In genomic region chr1:207755846-207756692, GRCh38 we compare ENCODE assay signal across 12 cellular contexts. TPM values are rescaled to one million over a fixed set of nuclear protein-coding genes. Genes with fewer than 3 reads are reported as not detected.
A peak's percentile ranks its signal among the peaks of the same experiment; 100 is the strongest.
DNase-seq lines count a peak whose midpoint lies in the region; ATAC-seq, FAIRE-seq and TF ChIP-seq lines count a peak whose summit lies in the region.
"Had no signal": no experiment of that assay in that cellular context is flagged by ENCODE, and none has a peak within 500 bp of the region (broad histone marks: within the 10 kb centered on the region; RNA-seq: fewer than 3 reads in every experiment).

No MANE protein-coding gene starts in this region.

- H3K27ac ChIP-seq in breast epithelium = peak overlapping the region in 1 of 2 donors; percentile 2
- peak overlapping the region in 1 of 2 donors; percentile 69 for H3K27ac ChIP-seq in kidney (ENCODE audit: low read depth in 2 of 2, low read length in 2 of 2)

- H3K27me3 ChIP-seq in breast epithelium = no peaks in the 10 kb centered on the region

- no peak overlapping the region for H3K9ac ChIP-seq in kidney (ENCODE audit: low read length in 2 of 2)

- H3K36me3 ChIP-seq in breast epithelium (no peaks in the 10 kb centered on the region), kidney (ENCODE audit: control insufficient read depth in 1 of 2, insufficient read depth in 2 of 2, low read length in 2 of 2) (peaks cover 11 to 15% of the 10 kb centered on the region in 2 donors)

- peak overlapping the region; percentile 11 for H3K27ac Mint-ChIP-seq in MCF 10A (ENCODE audit: low read depth, unreplicated experiment)
- H3K27ac Mint-ChIP-seq in activated CD4-positive, alpha-beta memory T cell treated with anti-CD3 and anti-CD28 coated beads, Interleukin-2, amount 10 ng/mL, durations not matched to agents 7 days and 5 days = peak overlapping the region; percentile 11

- H3K4me3 Mint-ChIP-seq in MCF 10A (ENCODE audit: unreplicated experiment) = peak overlapping the region; percentile 99
- peak overlapping the region; percentile 1 for H3K4me3 Mint-ChIP-seq in activated CD4-positive, alpha-beta memory T cell treated with anti-CD3 and anti-CD28 coated beads, Interleukin-2, amount 10 ng/mL, durations not matched to agents 7 days and 5 days

- no peaks in the 10 kb centered on the region for H3K9me3 Mint-ChIP-seq in MCF 10A (ENCODE audit: unreplicated experiment)
- H3K9me3 Mint-ChIP-seq in activated CD4-positive, alpha-beta memory T cell treated with anti-CD3 and anti-CD28 coated beads, Interleukin-2, amount 10 ng/mL, durations not matched to agents 7 days and 5 days = no peaks in the 10 kb centered on the region

- H3K4me3 ChIP-seq in breast epithelium = no peak overlapping the region
- H3K4me3 ChIP-seq in kidney (ENCODE audit: low read length in 2 of 2) = no peak overlapping the region

- POLR2A ChIA-PET in MCF 10A (lab: Yijun Ruan, JAX) = interaction anchor here (0.7 to 7.1 kb wide), 25 partner anchors 8 to 871 kb away, joined by 3 to 160 read pairs (median 6); partner anchors contain the start of genes C1orf116 and CD55
- POLR2A ChIA-PET in activated CD4-positive, alpha-beta memory T cell treated with anti-CD3 and anti-CD28 coated beads, Interleukin-2, amount 10 ng/mL, durations not matched to agents 7 days and 5 days (lab: Charles Lee) = interaction anchor here (1.2 kb wide), 1 partner anchor 92 kb away, joined by 4 read pairs; no protein-coding TSS in a partner anchor

- TF ChIP-seq POLR2A in breast epithelium (IDR thresholded peaks at IDR 0.05) = no peak

- no peaks in the 10 kb centered on the region for H3K27me3 Mint-ChIP-seq in MCF 10A (ENCODE audit: insufficient read depth, unreplicated experiment)
- H3K27me3 Mint-ChIP-seq in activated CD4-positive, alpha-beta memory T cell treated with anti-CD3 and anti-CD28 coated beads, Interleukin-2, amount 10 ng/mL, durations not matched to agents 7 days and 5 days = no peaks in the 10 kb centered on the region

- H3K4me1 ChIP-seq in breast epithelium = peaks cover 0 to 12% of the 10 kb centered on the region in 2 donors
- peaks cover 13 to 20% of the 10 kb centered on the region in 2 donors for H3K4me1 ChIP-seq in kidney (ENCODE audit: control insufficient read depth in 1 of 2, insufficient read depth in 1 of 2, low read depth in 1 of 2, low read length in 2 of 2)

- TF ChIP-seq CTCF in MCF 10A (IDR thresholded peaks at IDR 0.05; ENCODE audit: unreplicated experiment) (no peak), breast epithelium (IDR thresholded peaks at IDR 0.05) (no peak), kidney (IDR thresholded peaks at IDR 0.05; ENCODE audit: borderline replicate concordance, extremely low read depth, insufficient read depth) (no peak)

- peak; percentile 68 for FAIRE-seq in kidney (lab: Jason Lieb, UNC)

- BruUV-seq in MCF 10A (replicated peaks; lab: Mats Ljungman, UMichigan) = no TSS peak

- peak; percentile 26 for DNase-seq in MCF 10A (ENCODE audit: unreplicated experiment)
- no peak for DNase-seq in breast epithelium (ENCODE audit: low spot score in 2 of 2)
- no peak for DNase-seq in activated CD4-positive, alpha-beta memory T cell treated with anti-CD3 and anti-CD28 coated beads, Interleukin-2, amount 10 ng/mL, durations not matched to agents 7 days and 5 days
- DNase-seq in kidney = no peak
- no peak for DNase-seq in iPS-NIHi7 (ENCODE audit: extremely low spot score)
- DNase-seq in NCI-H1092 (lab: John Stamatoyannopoulos, UW) = no peak
- DNase-seq in NCI-H146 treated with DMSO at 0.1 percent for 48 hours (lab: John Stamatoyannopoulos, UW; ENCODE audit: unreplicated experiment) = no peak
- DNase-seq: activated CD8-positive, alpha-beta memory T cell treated with anti-CD3 and anti-CD28 coated beads, Interleukin-2, amount 50 U/mL, for 4 hours; foreskin fibroblast; NCI-H2081 had no signal

- intact Hi-C loops in MCF 10A (cut with micrococcal nuclease) = no loop called here
- intact Hi-C loops in breast epithelium (cut with DNase I; ENCODE audit: low total_unique reads) = no loop called here
- intact Hi-C loops in kidney (cut with DNase I) = no loop called here

- CTCF ChIA-PET in MCF 10A (lab: Yijun Ruan, JAX) = interaction anchor here (0.6 to 5.7 kb wide), 6 partner anchors 15 to 896 kb away, joined by 3 to 46 read pairs (median 4); no protein-coding TSS in a partner anchor
- CTCF ChIA-PET in activated CD4-positive, alpha-beta memory T cell treated with anti-CD3 and anti-CD28 coated beads, Interleukin-2, amount 10 ng/mL, durations not matched to agents 7 days and 5 days (lab: Charles Lee) = interaction anchor here (1.3 to 4.1 kb wide), 2 partner anchors 41 to 73 kb away, joined by 3 to 13 read pairs; no protein-coding TSS in a partner anchor

- no peak for ATAC-seq in GM19397 (IDR thresholded peaks at IDR 0.05; ENCODE audit: unreplicated experiment)
- ATAC-seq: left lobe of liver had no signal

- H3K9me3 ChIP-seq in breast epithelium (no peaks in the 10 kb centered on the region), kidney (ENCODE audit: control insufficient read depth in 1 of 2, low read length in 2 of 2) (no peaks in the 10 kb centered on the region)

- peaks cover 39% of the 10 kb centered on the region for H3K4me1 Mint-ChIP-seq in MCF 10A (ENCODE audit: insufficient read depth, unreplicated experiment)
- H3K4me1 Mint-ChIP-seq in activated CD4-positive, alpha-beta memory T cell treated with anti-CD3 and anti-CD28 coated beads, Interleukin-2, amount 10 ng/mL, durations not matched to agents 7 days and 5 days = peaks cover 52% of the 10 kb centered on the region

- H3K36me3 Mint-ChIP-seq in MCF 10A (ENCODE audit: insufficient read depth, unreplicated experiment) = peaks cover 48% of the 10 kb centered on the region
- H3K36me3 Mint-ChIP-seq in activated CD4-positive, alpha-beta memory T cell treated with anti-CD3 and anti-CD28 coated beads, Interleukin-2, amount 10 ng/mL, durations not matched to agents 7 days and 5 days (ENCODE audit: low read depth) = peaks cover 42% of the 10 kb centered on the region

RNA-seq across cellular contexts. Expression of gene CD46, which starts 4.2 kb away (rescaled TPM):
- total RNA-seq in MCF 10A (2022) (181 and 184 TPM in 2 replicates), breast epithelium (100 to 1,000 TPM; 203 to 283 (median 204) TPM), kidney (269 TPM)
- total RNA-seq in activated CD4-positive, alpha-beta memory T cell treated with anti-CD3 and anti-CD28 coated beads, Interleukin-2, amount 10 ng/mL, durations not matched to agents 7 days and 5 days = 100 to 1,000 TPM; 140 to 145 TPM
- polyA plus RNA-seq in kidney (ENCODE audit: insufficient read depth, low read depth, low replicate concordance) = 119 TPM
